Comparison of ENCODE assay signal across 8 cellular contexts in genomic region chr17:7915611-7916382, GRCh38. TPM values are rescaled to one million over a fixed set of nuclear protein-coding genes. Genes with fewer than 3 reads are reported as not detected.
DNase-seq lines count a peak whose midpoint lies in the region; ATAC-seq, FAIRE-seq and TF ChIP-seq lines count a peak whose summit lies in the region.

Gene RNF227, minus strand, starts transcription at chr17:7916289. Its CDS starts 94 bp downstream, at chr17:7916195.

- no peaks in the 10 kb centered on the region for H3K9me3 ChIP-seq in left lung

- peak within 1 kb of the TSS; percentile 88 for H3K4me3 Mint-ChIP-seq in activated CD4-positive, alpha-beta T cell treated with anti-CD3 and anti-CD28 coated beads, Interleukin-2, amount 10 ng/mL, durations not matched to agents 7 days and 5 days

- CTCF ChIA-PET in activated CD4-positive, alpha-beta T cell treated with anti-CD3 and anti-CD28 coated beads, Interleukin-2, amount 10 ng/mL, durations not matched to agents 7 days and 5 days (lab: Charles Lee), result interaction anchor here (0.6 to 6.0 kb wide), 7 partner anchors 14 to 144 kb away, joined by 3 to 38 read pairs (median 4); partner anchors contain the start of gene KCNAB3

- no peaks in the 10 kb centered on the region for H3K9me3 Mint-ChIP-seq in activated CD4-positive, alpha-beta T cell treated with anti-CD3 and anti-CD28 coated beads, Interleukin-2, amount 10 ng/mL, durations not matched to agents 7 days and 5 days

- TF ChIP-seq CTCF in AG09309 (IDR thresholded peaks at IDR 0.05; ENCODE audit: control insufficient read depth, insufficient read depth, low read depth, low read length, missing control alignments) (no peak), coronary artery (IDR thresholded peaks at IDR 0.05) (no peak), left lung (IDR thresholded peaks at IDR 0.05) (no peak)

- peak within 1 kb of the TSS; percentile 93 for H3K27ac Mint-ChIP-seq in activated CD4-positive, alpha-beta T cell treated with anti-CD3 and anti-CD28 coated beads, Interleukin-2, amount 10 ng/mL, durations not matched to agents 7 days and 5 days

- intact Hi-C loops in left lung (cut with DNase I), result no loop called here

- no peaks in the 10 kb centered on the region for H3K27me3 ChIP-seq in left lung

- POLR2A ChIA-PET in activated CD4-positive, alpha-beta T cell treated with anti-CD3 and anti-CD28 coated beads, Interleukin-2, amount 10 ng/mL, durations not matched to agents 7 days and 5 days (lab: Charles Lee), result interaction anchor here (0.7 to 1.4 kb wide), 3 partner anchors 16 to 398 kb away, joined by 3 read pairs; partner anchors contain the start of genes CNTROB, SAT2 and TRAPPC1

- H3K27me3 Mint-ChIP-seq in activated CD4-positive, alpha-beta T cell treated with anti-CD3 and anti-CD28 coated beads, Interleukin-2, amount 10 ng/mL, durations not matched to agents 7 days and 5 days, result no peaks in the 10 kb centered on the region

- FAIRE-seq in GM19239 (lab: Jason Lieb, UNC), result peak; percentile 86

- H3K36me3 ChIP-seq in left lung, result peaks cover 0 to 17% of the 10 kb centered on the region in 2 donors

- DNase-seq in AG09309 (ENCODE audit: low read depth) (peak; percentile 76), GM19239 (ENCODE audit: insufficient read length, low spot score) (peak; percentile 76), NCI-H526 (lab: John Stamatoyannopoulos, UW) (peak; percentile 64 to 93), coronary artery (ENCODE audit: low spot score) (peak; percentile 94), left lung (peak; percentile 95 to 96)
- DNase-seq in activated CD4-positive, alpha-beta T cell treated with anti-CD3 and anti-CD28 coated beads, Interleukin-2, amount 10 ng/mL, durations not matched to agents 7 days and 5 days, result peak; percentile 84
- DNase-seq in stimulated activated CD4-positive, alpha-beta T cell treated with anti-CD3 and anti-CD28 coated beads, Interleukin-2, amount 100 ng/mL, for 24 hours, result peak; percentile 89 to 93

- peaks cover 38% of the 10 kb centered on the region for H3K4me1 Mint-ChIP-seq in activated CD4-positive, alpha-beta T cell treated with anti-CD3 and anti-CD28 coated beads, Interleukin-2, amount 10 ng/mL, durations not matched to agents 7 days and 5 days

- peak within 1 kb of the TSS; percentile 50 for H3K4me3 ChIP-seq in AG09309 (ENCODE audit: control insufficient read depth, low read depth, low read length)
- H3K4me3 ChIP-seq in coronary artery, result peak within 1 kb of the TSS; percentile 79
- peak within 1 kb of the TSS; percentile 53 to 76 for H3K4me3 ChIP-seq in left lung

- H3K4me1 ChIP-seq in left lung, result peaks cover 16 to 26% of the 10 kb centered on the region in 2 donors

- H3K36me3 Mint-ChIP-seq in activated CD4-positive, alpha-beta T cell treated with anti-CD3 and anti-CD28 coated beads, Interleukin-2, amount 10 ng/mL, durations not matched to agents 7 days and 5 days (ENCODE audit: low read depth), result peaks cover 9% of the 10 kb centered on the region

- ATAC-seq in HG03460 (IDR thresholded peaks at IDR 0.05; ENCODE audit: unreplicated experiment) (peak; percentile 67), left lung (peak; percentile 88)

- H3K27ac ChIP-seq in coronary artery (peak within 1 kb of the TSS; percentile 85 to 98), left lung (peak within 1 kb of the TSS; percentile 94 to 96)

RNA-seq across cellular contexts. Expression of gene RNF227, which starts in this region (rescaled TPM):
- total RNA-seq in activated CD4-positive, alpha-beta T cell treated with anti-CD3 and anti-CD28 coated beads, Interleukin-2, amount 10 ng/mL, durations not matched to agents 7 days and 5 days, result 1 to 10 TPM; 4.4 to 4.5 TPM
- total RNA-seq in left lung, result 1 to 10 TPM; 4.5 to 5.1 TPM

Comparison
In these comparisons a context has a peak if more than half of its experiments do, and no peak if none do; other contexts are left out.
1. Peak in every context shown above with its lines: DNase-seq, ATAC-seq, H3K4me3 ChIP-seq and H3K27ac ChIP-seq.